25 cellular contexts compared by ENCODE assay signal in genomic region chr9:76135902-76136301, GRCh38.
DNase-seq lines count a peak whose midpoint lies in the region; FAIRE-seq and TF ChIP-seq lines count a peak whose summit lies in the region.
"Had no signal": no experiment of that assay in that cellular context is flagged by ENCODE, and none has a peak within 500 bp of the region (broad histone marks: within the 10 kb centered on the region; RNA-seq: fewer than 3 reads in every experiment).

No MANE protein-coding gene starts in this region.

- DNase-seq in DMS53 (lab: John Stamatoyannopoulos, UW) (peak; percentile 39), NCI-H128 (lab: John Stamatoyannopoulos, UW; ENCODE audit: unreplicated experiment) (peak; percentile 17), dedifferentiated amniotic fluid mesenchymal stem cell (ENCODE audit: extremely low spot score) (peak; percentile 20), mesenchymal stem cell (no peak), NCI-H2081 treated with DMSO at 0.1 percent for 48 hours (lab: John Stamatoyannopoulos, UW) (no peak), H54 (ENCODE audit: insufficient read length, low spot score) (no peak), RCC 7860 (ENCODE audit: low spot score) (no peak)
- DNase-seq: activated CD4-positive, alpha-beta T cell treated with anti-CD3 and anti-CD28 coated beads, Interleukin-2, amount 50 U/mL, for 1 hour; activated CD8-positive, alpha-beta memory T cell treated with anti-CD3 and anti-CD28 coated beads, Interleukin-2, amount 10 ng/mL, durations not matched to agents 7 days and 5 days; activated naive CD4-positive, alpha-beta T cell; activated T-cell treated with anti-CD3 and anti-CD28 coated beads, Interleukin-2, amount 50 U/mL, for 48 hours; adrenal gland; Calu3; foreskin melanocyte; heart right ventricle; NCI-H526; Peyer's patch; spleen; SW 1271; T1000; trophoblast cell had no signal

- no peaks in the 10 kb centered on the region for H3K36me3 ChIP-seq in mesenchymal stem cell (ENCODE audit: control insufficient read depth in 1 of 2, insufficient read depth in 2 of 2, low read depth in 1 of 2, low read length in 2 of 2)
- H3K36me3 ChIP-seq: adrenal gland; BLaER1 treated with 17β-estradiol and CSF1 and Interleukin-3, amounts not matched to agents 10 nM and 100 nM; heart right ventricle; spleen had no signal

- no peak overlapping the region for H2BK120ac ChIP-seq in mesenchymal stem cell (ENCODE audit: low read depth, low read length)

- no peak overlapping the region for H3K18ac ChIP-seq in mesenchymal stem cell (ENCODE audit: low read depth in 1 of 2, low read length in 2 of 2)

- no peak overlapping the region for H2BK5ac ChIP-seq in mesenchymal stem cell (ENCODE audit: low read depth, low read length, poor library complexity, severe bottlenecking)

- H3K4ac ChIP-seq in mesenchymal stem cell (ENCODE audit: low read depth in 1 of 2, low read length in 2 of 2): no peak overlapping the region

- H3K4me1 ChIP-seq in mesenchymal stem cell (ENCODE audit: control insufficient read depth, insufficient read depth, low read depth, low read length): no peaks in the 10 kb centered on the region
- H3K4me1 ChIP-seq: parathyroid adenoma, Peyer's patch, spleen had no signal

- no peak overlapping the region for H2AFZ ChIP-seq in mesenchymal stem cell (ENCODE audit: low read depth, low read length)
- H2AFZ ChIP-seq: GM23338, parathyroid adenoma had no signal

- H3K9ac ChIP-seq in mesenchymal stem cell (ENCODE audit: low read length): peak overlapping the region; percentile 7
- H3K9ac ChIP-seq: BLaER1 treated with 17β-estradiol and CSF1 and Interleukin-3, amounts not matched to agents 10 nM and 100 nM; parathyroid adenoma had no signal

- WGBS in mesenchymal stem cell: no CpG with 5 or more reads among the region's 5 CpGs

- no peak for TF ChIP-seq POLR2A in H54 (IDR thresholded peaks at IDR 0.05; ENCODE audit: low read depth, low read length)

- H4K8ac ChIP-seq in mesenchymal stem cell (ENCODE audit: low read length): no peak overlapping the region

- H3K4me3 ChIP-seq in mesenchymal stem cell (ENCODE audit: insufficient read depth in 1 of 2, low read depth in 1 of 2, low read length in 2 of 2): no peak overlapping the region
- H3K4me3 ChIP-seq: adrenal gland; BLaER1 treated with 17β-estradiol and CSF1 and Interleukin-3, amounts not matched to agents 10 nM and 100 nM; GM12878; GM23338; heart right ventricle; Peyer's patch; spleen had no signal

- no peak overlapping the region for H2BK15ac ChIP-seq in mesenchymal stem cell (ENCODE audit: low read depth, poor library complexity, severe bottlenecking)

- no peak overlapping the region for H4K91ac ChIP-seq in mesenchymal stem cell (ENCODE audit: low read length)

- no peak overlapping the region for H2AK5ac ChIP-seq in mesenchymal stem cell (ENCODE audit: low read length, severe bottlenecking)

- no peaks in the 10 kb centered on the region for H3K27me3 ChIP-seq in mesenchymal stem cell (ENCODE audit: control insufficient read depth in 1 of 2, insufficient read depth in 1 of 2, low read length in 2 of 2)
- H3K27me3 ChIP-seq: adrenal gland; BLaER1 treated with 17β-estradiol and CSF1 and Interleukin-3, amounts not matched to agents 10 nM and 100 nM; heart right ventricle; Peyer's patch; spleen had no signal

- FAIRE-seq in H54 (lab: Jason Lieb, UNC) (no peak), RCC 7860 (lab: Jason Lieb, UNC) (no peak)
- FAIRE-seq: GM12878 had no signal

- no peak overlapping the region for H3K23ac ChIP-seq in mesenchymal stem cell (ENCODE audit: low read length in 2 of 2)

- H3K4me2 ChIP-seq in mesenchymal stem cell (ENCODE audit: low read length, poor library complexity, severe bottlenecking): no peak overlapping the region
- H3K4me2 ChIP-seq: GM23338 had no signal

- no peak overlapping the region for H3K14ac ChIP-seq in mesenchymal stem cell (ENCODE audit: low read length in 2 of 2)

- H2BK12ac ChIP-seq in mesenchymal stem cell (ENCODE audit: low read length in 2 of 2): no peak overlapping the region

- H3K27ac ChIP-seq in mesenchymal stem cell (ENCODE audit: low read length, poor library complexity, severe bottlenecking): no peak overlapping the region
- H3K27ac ChIP-seq: adrenal gland; BLaER1 treated with 17β-estradiol and CSF1 and Interleukin-3, amounts not matched to agents 10 nM and 100 nM; heart right ventricle; parathyroid adenoma; Peyer's patch; spleen had no signal

- no peaks in the 10 kb centered on the region for H3K9me3 ChIP-seq in mesenchymal stem cell (ENCODE audit: control insufficient read depth, low read length)
- H3K9me3 ChIP-seq: adrenal gland; BLaER1 treated with 17β-estradiol and CSF1 and Interleukin-3, amounts not matched to agents 10 nM and 100 nM; heart right ventricle; Peyer's patch; spleen had no signal

- no peaks in the 10 kb centered on the region for H3K79me1 ChIP-seq in mesenchymal stem cell (replicated peaks; ENCODE audit: low read length, poor library complexity, severe bottlenecking)

Comparison
In these comparisons a context has a peak if more than half of its experiments do, and no peak if none do; other contexts are left out.
1. DNase-seq: peak in DMS53 (single experiment), NCI-H128 (single experiment) and dedifferentiated amniotic fluid mesenchymal stem cell (single experiment); none in mesenchymal stem cell (single experiment), NCI-H2081 treated with DMSO at 0.1 percent for 48 hours (single experiment), H54 (single experiment) and RCC 7860 (single experiment).